15 cellular contexts compared by ENCODE assay signal in the genomic region with DNA sequence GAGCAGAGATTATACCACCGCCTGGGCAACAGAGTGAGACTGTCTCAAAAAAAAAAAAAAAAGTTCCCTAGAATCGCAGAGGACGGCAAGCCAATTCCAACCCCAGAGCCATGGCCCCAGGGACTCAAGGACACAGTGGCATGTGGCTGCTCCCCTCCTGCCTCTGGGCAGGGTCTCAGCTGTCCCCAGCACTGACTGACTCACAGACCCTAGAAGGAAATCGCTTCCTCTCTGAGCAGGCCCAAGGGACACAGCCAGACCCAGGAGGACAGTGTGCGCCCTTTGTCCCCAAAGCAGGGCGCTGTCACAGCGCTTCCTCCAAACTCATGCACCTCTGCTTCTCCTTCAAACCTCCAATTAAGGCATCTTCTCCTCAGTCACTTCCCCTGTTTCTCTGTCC. TPM values are rescaled to one million over a fixed set of nuclear protein-coding genes. Genes with fewer than 3 reads are reported as not detected.
DNase-seq lines count a peak whose midpoint lies in the region; ATAC-seq, FAIRE-seq and TF ChIP-seq lines count a peak whose summit lies in the region.
"Had no signal": no experiment of that assay in that cellular context is flagged by ENCODE, and none has a peak within 500 bp of the region (broad histone marks: within the 10 kb centered on the region; RNA-seq: fewer than 3 reads in every experiment).

No MANE protein-coding gene starts in this region.

- peaks cover 8% of the 10 kb centered on the region; the same call in 1 of the 3 replicates for H3K36me3 Mint-ChIP-seq in GM23338 (ENCODE audit: low read depth)

- DNase-seq in GM23338 (ENCODE audit: low spot score) (no peak), keratinocyte (ENCODE audit: low read depth, low spot score) (no peak), gastrocnemius medialis (peak; percentile 57 to 85), omental fat pad (ENCODE audit: low spot score) (no peak), HK-2 (ENCODE audit: unreplicated experiment) (no peak), amygdala (lab: John Stamatoyannopoulos, UW) (no peak)
- DNase-seq: activated CD4-positive, alpha-beta T cell treated with anti-CD3 and anti-CD28 coated beads for 4 hours; activated T-cell treated with anti-CD3 and anti-CD28 coated beads, Interleukin-2, amount 50 U/mL, for 4 hours; IMR-90; NCI-H1105; Peyer's patch; stimulated activated CD8-positive, alpha-beta memory T cell treated with anti-CD3 and anti-CD28 coated beads, Interleukin-4, amount 100 ng/mL, for 48 hours had no signal

- H3K4me1 ChIP-seq in GM23338 (ENCODE audit: insufficient read depth): peaks cover 15% of the 10 kb centered on the region
- peaks cover 18% of the 10 kb centered on the region for H3K4me1 ChIP-seq in keratinocyte (ENCODE audit: control insufficient read depth, extremely low read depth, insufficient read depth, low read length)
- H3K4me1 ChIP-seq in gastrocnemius medialis: peaks cover 59 to 81% of the 10 kb centered on the region in 2 donors

- TF ChIP-seq CTCF in GM23338 (conservative IDR thresholded peaks at IDR 0.05; ENCODE audit: low read depth in 2 of 2) (no peak), keratinocyte (optimal IDR thresholded peaks at IDR 0.05 in 1 of 3, IDR thresholded peaks at IDR 0.05 in 1 of 3, conservative IDR thresholded peaks at IDR 0.05 in 1 of 3; ENCODE audit: extremely low read depth in 1 of 3, insufficient read depth in 2 of 3, low read length in 3 of 3) (no peak), gastrocnemius medialis (IDR thresholded peaks at IDR 0.05 in 4 of 5, conservative IDR thresholded peaks at IDR 0.05 in 1 of 5) (no peak), omental fat pad (IDR thresholded peaks at IDR 0.05) (no peak)

- peaks cover 2% of the 10 kb centered on the region for H3K9me1 ChIP-seq in keratinocyte (ENCODE audit: control insufficient read depth, extremely low read depth, insufficient read depth, low read length)

- peak overlapping the region; percentile 85; the same call in 1 of the 3 replicates for H3K4me3 Mint-ChIP-seq in GM23338

- no peak for FAIRE-seq in keratinocyte (lab: Jason Lieb, UNC)
- FAIRE-seq: GM19239 had no signal

- peaks cover 27% of the 10 kb centered on the region for H3F3A ChIP-seq in GM23338 (replicated peaks; ENCODE audit: low read depth)

- in situ Hi-C loops in gastrocnemius medialis (cut with MboI; ENCODE audit: low sequenced_read_pairs in 4 of 4): loop anchor here in 2 of 4 donors (5.0 to 10.0 kb wide), 2 partner anchors 68 to 171 kb away; a partner anchor contains a TSS

- no peak overlapping the region for H3K9ac ChIP-seq in keratinocyte (ENCODE audit: control insufficient read depth, extremely low read depth, insufficient read depth, low read length)

- peak overlapping the region; percentile 99; the same call in 1 of the 2 replicates for H3K4me2 ChIP-seq in GM23338
- H3K4me2 ChIP-seq in keratinocyte (ENCODE audit: control insufficient read depth, extremely low read depth, insufficient read depth, low read depth, low read length): peak overlapping the region; percentile 10

- ATAC-seq in GM23338 (no peak), gastrocnemius medialis (peak; percentile 7 to 20), HG02623 (IDR thresholded peaks at IDR 0.05; ENCODE audit: unreplicated experiment) (no peak), omental fat pad (ENCODE audit: low FRiP score) (no peak)
- ATAC-seq: activated T-cell treated with anti-CD3 and anti-CD28 coated beads, Interleukin-2, amount 50 U/mL, for 4 hours had no signal

- H3K79me2 ChIP-seq in GM23338 (replicated peaks; ENCODE audit: insufficient read depth) (peaks cover 24% of the 10 kb centered on the region), keratinocyte (ENCODE audit: control insufficient read depth, insufficient read depth, low read length) (peaks cover 37% of the 10 kb centered on the region)

- H3K4me3 ChIP-seq in GM23338 (peak overlapping the region; percentile 96; the same call in 1 of the 2 replicates), keratinocyte (ENCODE audit: control insufficient read depth in 2 of 3, extremely low read depth in 1 of 3, insufficient read depth in 2 of 3, low read depth in 1 of 3, low read length in 3 of 3) (no peak overlapping the region), gastrocnemius medialis (peak overlapping the region; percentile 68 to 91 (median 84))

- H3K27ac Mint-ChIP-seq in GM23338: no peak overlapping the region; the same call in 1 of the 2 replicates

- H3K9me3 Mint-ChIP-seq in GM23338: no peaks in the 10 kb centered on the region
- H3K9me3 Mint-ChIP-seq: activated T-cell treated with anti-CD3 and anti-CD28 coated beads, Interleukin-2, amount 50 U/mL, for 4 hours had no signal

- H3K36me3 ChIP-seq in GM23338 (ENCODE audit: insufficient read depth) (no peaks in the 10 kb centered on the region), keratinocyte (ENCODE audit: control insufficient read depth in 2 of 2, extremely low read depth in 1 of 2, insufficient read depth in 2 of 2, low read length in 2 of 2) (peaks cover 20 to 22% of the 10 kb centered on the region in 2 experiments), gastrocnemius medialis (peaks cover 0 to 13% of the 10 kb centered on the region in 2 donors)
- H3K36me3 ChIP-seq: Peyer's patch had no signal

- H3K9me3 ChIP-seq in keratinocyte (ENCODE audit: control insufficient read depth, low read depth, low read length): no peaks in the 10 kb centered on the region
- no peaks in the 10 kb centered on the region for H3K9me3 ChIP-seq in gastrocnemius medialis
- H3K9me3 ChIP-seq: Peyer's patch had no signal

- no peaks in the 10 kb centered on the region for H3K9me2 ChIP-seq in GM23338 (ENCODE audit: insufficient read depth)

- H4K20me1 ChIP-seq in GM23338 (replicated peaks; ENCODE audit: insufficient read depth) (no peaks in the 10 kb centered on the region; the same call in 1 of the 2 replicates), keratinocyte (ENCODE audit: control insufficient read depth, extremely low read depth, insufficient read depth, low read length) (no peaks in the 10 kb centered on the region)

- peak; percentile 57 to 74 for TF ChIP-seq POLR2A in gastrocnemius medialis (IDR thresholded peaks at IDR 0.05)

- H3K27me3 ChIP-seq in GM23338 (ENCODE audit: insufficient read depth) (peaks cover 14% of the 10 kb centered on the region), keratinocyte (ENCODE audit: control insufficient read depth, extremely low read depth, insufficient read depth, low read length) (no peaks in the 10 kb centered on the region), gastrocnemius medialis (no peaks in the 10 kb centered on the region)

- H3K27ac ChIP-seq in GM23338 (ENCODE audit: low read depth) (no peak overlapping the region), angular gyrus (ENCODE audit: low read depth, low read length) (peak overlapping the region; percentile 96), keratinocyte (ENCODE audit: control insufficient read depth, insufficient read depth, low read length) (no peak overlapping the region), gastrocnemius medialis (peak overlapping the region; percentile 97 to 99 (median 98))

- H3K4me1 Mint-ChIP-seq in GM23338: peaks cover 20% of the 10 kb centered on the region

- H2AFZ ChIP-seq in GM23338 (no peak overlapping the region), keratinocyte (ENCODE audit: control insufficient read depth, low read length) (no peak overlapping the region)

- dilution Hi-C loops in keratinocyte (cut with MboI; ENCODE audit: extremely low pct_ligation_motif_present, low sequenced_read_pairs): no loop called here

- H3K27me3 Mint-ChIP-seq in GM23338 (ENCODE audit: insufficient read depth, low read depth, poor library complexity): peaks cover 21% of the 10 kb centered on the region

- intact Hi-C loops in gastrocnemius medialis (cut with DNase I; ENCODE audit: low total_unique reads): loop anchor here (1.0 to 10.0 kb wide), 5 partner anchors 86 to 819 kb away; a partner anchor contains a TSS

RNA-seq across cellular contexts. Expression of a gene that starts 2.3 kb away (rescaled TPM):
- total RNA-seq in GM23338 (2014; rRNA removed; shearing (Covaris generic)): 66.5 and 72.1 TPM in 2 replicates
- polyA plus RNA-seq in GM23338 (2016; fragmentation: Nextera tagmentation; extraction: Ambion mirVana): 38.8 and 39.6 TPM in 2 replicates
- polyA plus RNA-seq in keratinocyte: 28.1 to 32.9 TPM (median 32.6 TPM) in 3 replicates
- polyA plus RNA-seq in keratinocyte (2011; ENCODE audit: low read depth): 15.0 TPM
- 15.6 and 31.4 TPM in 2 replicates for polyA plus RNA-seq in keratinocyte (2011; cell fraction: cytosol; rRNA removed)
- 22.3 and 30.1 TPM in 2 replicates for polyA plus RNA-seq in keratinocyte (2011; cell fraction: nucleus; rRNA removed)
- 28.0 and 53.4 TPM in 2 replicates for polyA plus RNA-seq in keratinocyte (2012; ENCODE audit: low replicate concordance)
- 15.2 to 37.6 TPM (median 20.1 TPM) in 3 replicates for polyA minus RNA-seq in keratinocyte
- polyA minus RNA-seq in keratinocyte (2011; cell fraction: cytosol; rRNA and poly(A)+ RNA removed): 55.4 TPM
- polyA minus RNA-seq in keratinocyte (2011; cell fraction: nucleus; rRNA and poly(A)+ RNA removed): 13.3 and 14.3 TPM in 2 replicates
- total RNA-seq in gastrocnemius medialis: 100 to 1,000 TPM; 129 to 369 (median 205) TPM
- 10 to 100 TPM; 11.2 to 47.4 (median 16.8) TPM for total RNA-seq in omental fat pad

RNA-seq across cellular contexts. Expression of a gene that starts 7.3 kb away (rescaled TPM):
- total RNA-seq in GM23338 (2014; rRNA removed; shearing (Covaris generic)): 111 and 122 TPM in 2 replicates
- polyA plus RNA-seq in GM23338 (2016; fragmentation: Nextera tagmentation; extraction: Ambion mirVana) (24.2 and 25.6 TPM in 2 replicates), keratinocyte (51.0 to 79.9 TPM (median 55.2 TPM) in 3 replicates)
- polyA plus RNA-seq in keratinocyte (2011; ENCODE audit: low read depth): 39.7 TPM
- polyA plus RNA-seq in keratinocyte (2011; cell fraction: cytosol; rRNA removed): 35.1 and 48.3 TPM in 2 replicates
- polyA plus RNA-seq in keratinocyte (2011; cell fraction: nucleus; rRNA removed): 118 and 129 TPM in 2 replicates
- polyA plus RNA-seq in keratinocyte (2012; ENCODE audit: low replicate concordance): 55.3 and 67.5 TPM in 2 replicates
- polyA minus RNA-seq in keratinocyte: 75.8 to 109 TPM (median 82.7 TPM) in 3 replicates
- 41.2 TPM for polyA minus RNA-seq in keratinocyte (2011; cell fraction: cytosol; rRNA and poly(A)+ RNA removed)
- 55.5 and 67.6 TPM in 2 replicates for polyA minus RNA-seq in keratinocyte (2011; cell fraction: nucleus; rRNA and poly(A)+ RNA removed)
- total RNA-seq in gastrocnemius medialis (100 to 1,000 TPM; 120 to 165 (median 142) TPM), omental fat pad (100 to 1,000 TPM in 3 of 4 donors, 10 to 100 TPM in 1; 82.3 to 179 (median 108) TPM)

RNA-seq across cellular contexts. Expression of a gene that starts 30.8 kb away (rescaled TPM):
- 62.5 and 63.1 TPM in 2 replicates for total RNA-seq in GM23338 (2014; rRNA removed; shearing (Covaris generic))
- polyA plus RNA-seq in GM23338 (2016; fragmentation: Nextera tagmentation; extraction: Ambion mirVana) (58.7 and 60.2 TPM in 2 replicates), keratinocyte (34.9 to 50.5 TPM (median 45.0 TPM) in 3 replicates)
- 19.0 TPM for polyA plus RNA-seq in keratinocyte (2011; ENCODE audit: low read depth)
- 24.3 and 24.8 TPM in 2 replicates for polyA plus RNA-seq in keratinocyte (2011; cell fraction: cytosol; rRNA removed)
- 60.4 and 68.2 TPM in 2 replicates for polyA plus RNA-seq in keratinocyte (2011; cell fraction: nucleus; rRNA removed)
- polyA plus RNA-seq in keratinocyte (2012; ENCODE audit: low replicate concordance): 42.5 and 55.8 TPM in 2 replicates
- polyA minus RNA-seq in keratinocyte: 22.4 to 33.0 TPM (median 23.0 TPM) in 3 replicates
- 26.9 TPM for polyA minus RNA-seq in keratinocyte (2011; cell fraction: cytosol; rRNA and poly(A)+ RNA removed)
- 11.2 and 18.9 TPM in 2 replicates for polyA minus RNA-seq in keratinocyte (2011; cell fraction: nucleus; rRNA and poly(A)+ RNA removed)
- total RNA-seq in gastrocnemius medialis (10 to 100 TPM in 1 of 4 donors, 1 to 10 TPM in 3; 4.7 to 11.5 (median 7.1) TPM), omental fat pad (10 to 100 TPM; 12.1 to 27.6 (median 14.2) TPM)

Comparison
In these comparisons a context has a peak if more than half of its experiments do, and no peak if none do; other contexts are left out.
1. ATAC-seq: peak in gastrocnemius medialis (2 of 2); none in GM23338 (single experiment), HG02623 (single experiment) and omental fat pad (single experiment).
2. DNase-seq: peak in gastrocnemius medialis (2 of 2); none in GM23338 (single experiment), keratinocyte (single experiment), omental fat pad (single experiment), HK-2 (single experiment) and amygdala (0 of 56).
3. H3K27ac ChIP-seq: peak in angular gyrus (single experiment) and gastrocnemius medialis (4 of 4); none in GM23338 (single experiment) and keratinocyte (single experiment).
4. H3K4me3 ChIP-seq: peak in GM23338 (single experiment) and gastrocnemius medialis (4 of 4); none in keratinocyte (0 of 3).